Comparison of ENCODE assay signal across 1 cellular context in genomic region chr22:38398609-38399401, GRCh38.
TF ChIP-seq lines count a peak whose summit lies in the region.

No MANE protein-coding gene starts in this region.

TF ChIP-seq in GM12878, 131 proteins besides CTCF, POLR2A, EP300 and RAD21 (continued from another document):
- peak; percentile 34; the same call in 1 of the 2 replicates for TF ChIP-seq NKRF (conservative IDR thresholded peaks at IDR 0.05)
- peak; percentile 65; the same call in 1 of the 2 replicates for TF ChIP-seq TAF1 (IDR thresholded peaks at IDR 0.05; ENCODE audit: borderline replicate concordance, low read depth, low read length)
- peak; percentile 52; the same call in 1 of the 2 replicates for TF ChIP-seq POLR2AphosphoS5 (IDR thresholded peaks at IDR 0.05; ENCODE audit: low read length)
